Comparison of ENCODE assay signal across 8 cellular contexts in the genomic region with DNA sequence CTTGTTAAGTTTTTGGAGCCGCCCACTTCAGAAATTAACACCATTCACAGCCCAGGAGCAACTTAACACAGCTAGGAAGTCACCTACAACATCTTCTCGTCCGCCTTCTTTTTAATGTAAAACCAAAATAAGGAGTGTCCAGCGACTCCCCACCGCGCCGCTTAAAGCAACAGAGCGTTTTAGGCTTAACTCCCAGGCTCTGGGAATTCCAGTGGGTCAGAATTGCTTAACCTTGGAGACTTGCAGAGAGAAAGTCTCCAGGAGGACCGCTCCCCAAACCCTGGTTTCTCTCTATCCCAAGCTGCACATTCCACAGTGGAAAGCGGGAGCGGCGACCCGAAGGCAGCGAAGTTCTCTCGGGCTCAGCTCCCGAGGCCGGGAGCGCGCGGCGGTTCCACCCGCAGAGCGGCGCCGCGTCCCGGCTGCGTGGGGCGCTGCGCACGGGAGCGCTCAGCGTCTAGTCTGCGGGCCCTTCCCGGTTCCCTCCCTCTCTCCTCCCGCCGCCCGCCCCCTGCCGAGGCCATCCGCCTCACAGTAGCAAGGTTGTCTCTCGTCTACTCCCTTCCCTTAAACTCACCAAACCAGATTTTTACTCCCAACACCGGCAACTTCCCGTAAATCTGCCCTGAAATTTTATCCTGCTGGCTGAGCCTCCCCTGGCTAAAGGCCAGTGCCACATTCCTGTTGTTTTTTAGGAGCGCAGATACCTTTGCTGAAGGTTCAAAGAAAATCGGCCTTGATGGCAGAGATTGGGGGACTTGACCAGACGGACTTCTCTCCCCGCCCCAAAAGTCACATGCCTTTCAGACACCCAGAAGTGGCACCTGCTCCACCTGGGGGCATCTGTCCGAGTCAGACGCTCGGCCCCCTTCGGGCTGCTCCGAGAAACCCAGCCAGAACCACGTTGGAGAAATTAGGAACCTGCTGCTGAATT. TPM values are rescaled to one million over a fixed set of nuclear protein-coding genes. Genes with fewer than 3 reads are reported as not detected.
A peak's percentile ranks its signal among the peaks of the same experiment; 100 is the strongest.
DNase-seq lines count a peak whose midpoint lies in the region; ATAC-seq, FAIRE-seq and TF ChIP-seq lines count a peak whose summit lies in the region.

Gene RBM47 (minus strand): TSS at position 464 of the 934 bp plus-strand sequence. CDS start 190,971 bp downstream, outside the sequence.

- H3K36me3 ChIP-seq in ACC112 (ENCODE audit: insufficient read depth, low read length): no peaks in the 10 kb centered on the region
- H3K36me3 ChIP-seq in neural progenitor cell: no peaks in the 10 kb centered on the region
- H3K36me3 ChIP-seq in vagina: no peaks in the 10 kb centered on the region

- H3K4me3 ChIP-seq in ACC112 (ENCODE audit: low read depth, low read length): peak within 1 kb of the TSS; percentile 77
- H3K4me3 ChIP-seq in neural progenitor cell: peak within 1 kb of the TSS; percentile 58
- H3K4me3 ChIP-seq in vagina: peak within 1 kb of the TSS; percentile 52 to 62

- intact Hi-C loops in vagina (cut with DNase I): no loop called here

- H3K4me3 Mint-ChIP-seq in activated T-cell treated with anti-CD3 and anti-CD28 coated beads, Interleukin-2, amount 50 U/mL, for 72 hours: peak within 1 kb of the TSS; percentile 74 to 98
- H3K4me3 Mint-ChIP-seq in neural progenitor cell: peak within 1 kb of the TSS; percentile 91

- peak in 1 of 2 donors; percentile 7 for TF ChIP-seq POLR2A in vagina (IDR thresholded peaks at IDR 0.05)

- peak within 1 kb of the TSS; percentile 97 for H3K4me2 ChIP-seq in neural progenitor cell

- H3F3A ChIP-seq in neural progenitor cell (ENCODE audit: low read depth): peaks cover 39% of the 10 kb centered on the region

- H2AFZ ChIP-seq in ACC112 (ENCODE audit: low read length, unreplicated experiment): peak within 1 kb of the TSS; percentile 57
- peak within 1 kb of the TSS; percentile 81 for H2AFZ ChIP-seq in neural progenitor cell (replicated peaks)

- no peak within 1 kb of the TSS for H3K9ac ChIP-seq in neural progenitor cell

- peak within 1 kb of the TSS; percentile 92 for H3K27ac Mint-ChIP-seq in activated T-cell treated with anti-CD3 and anti-CD28 coated beads, Interleukin-2, amount 50 U/mL, for 72 hours
- peak within 1 kb of the TSS; percentile 74 for H3K27ac Mint-ChIP-seq in neural progenitor cell

- H3K36me3 Mint-ChIP-seq in activated T-cell treated with anti-CD3 and anti-CD28 coated beads, Interleukin-2, amount 50 U/mL, for 72 hours (ENCODE audit: insufficient read depth in 2 of 2): peaks cover 3 to 7% of the 10 kb centered on the region in 2 donors
- H3K36me3 Mint-ChIP-seq in neural progenitor cell: no peaks in the 10 kb centered on the region

- peaks cover 32% of the 10 kb centered on the region for H3K27me3 Mint-ChIP-seq in activated T-cell treated with anti-CD3 and anti-CD28 coated beads, Interleukin-2, amount 50 U/mL, for 72 hours (ENCODE audit: low read depth)
- peaks cover 28% of the 10 kb centered on the region for H3K27me3 Mint-ChIP-seq in neural progenitor cell (ENCODE audit: insufficient read depth, low read depth)

- DNase-seq in NCI-H2227 treated with DMSO at 0.1 percent for 48 hours (lab: John Stamatoyannopoulos, UW) (peak; percentile 24), frontal cortex (ENCODE audit: low spot score in 2 of 2) (peak; percentile 37 to 44), neural progenitor cell (ENCODE audit: low spot score) (peak; percentile 78), vagina (ENCODE audit: extremely low spot score in 2 of 2) (no peak)
- DNase-seq in activated T-cell treated with anti-CD3 and anti-CD28 coated beads, Interleukin-2, amount 50 U/mL, for 72 hours: peak; percentile 36 to 46

- peak; percentile 42 for ATAC-seq in GM18502 (IDR thresholded peaks at IDR 0.05; ENCODE audit: poor library complexity, unreplicated experiment)
- peak; percentile 38 for ATAC-seq in HG02884 (IDR thresholded peaks at IDR 0.05; ENCODE audit: unreplicated experiment)
- ATAC-seq in activated T-cell treated with anti-CD3 and anti-CD28 coated beads, Interleukin-2, amount 50 U/mL, for 72 hours (replicated peaks in 1 of 2): peak; percentile 74 to 79

- peaks cover 50% of the 10 kb centered on the region for H3K4me1 Mint-ChIP-seq in activated T-cell treated with anti-CD3 and anti-CD28 coated beads, Interleukin-2, amount 50 U/mL, for 72 hours (ENCODE audit: low read depth)
- peaks cover 39% of the 10 kb centered on the region for H3K4me1 Mint-ChIP-seq in neural progenitor cell

- no peak for FAIRE-seq in frontal cortex (lab: Jason Lieb, UNC)

- H3K27ac ChIP-seq in ACC112 (ENCODE audit: low read depth, low read length) (no peak within 1 kb of the TSS), neural progenitor cell (no peak within 1 kb of the TSS), vagina (peak within 1 kb of the TSS; percentile 82)

- H3K9me3 Mint-ChIP-seq in activated T-cell treated with anti-CD3 and anti-CD28 coated beads, Interleukin-2, amount 50 U/mL, for 72 hours: no peaks in the 10 kb centered on the region
- H3K9me3 Mint-ChIP-seq in neural progenitor cell: no peaks in the 10 kb centered on the region

- H3K4me1 ChIP-seq in ACC112 (ENCODE audit: control insufficient read depth, insufficient read depth, low read length, unreplicated experiment) (peaks cover 13% of the 10 kb centered on the region), neural progenitor cell (peaks cover 43% of the 10 kb centered on the region), vagina (no peaks in the 10 kb centered on the region)

- H3K27me3 ChIP-seq in ACC112 (ENCODE audit: insufficient read depth, low read length) (no peaks in the 10 kb centered on the region), neural progenitor cell (peaks cover 54% of the 10 kb centered on the region), vagina (no peaks in the 10 kb centered on the region)

- no peaks in the 10 kb centered on the region for H3K9me3 ChIP-seq in neural progenitor cell (ENCODE audit: low read depth)
- no peaks in the 10 kb centered on the region for H3K9me3 ChIP-seq in vagina

- peak; percentile 11 for TF ChIP-seq CTCF in neural progenitor cell (IDR thresholded peaks at IDR 0.05)
- no peak for TF ChIP-seq CTCF in vagina (IDR thresholded peaks at IDR 0.05)

- H3K79me2 ChIP-seq in ACC112 (ENCODE audit: control insufficient read depth, insufficient read depth, low read length, unreplicated experiment) (no peaks in the 10 kb centered on the region), neural progenitor cell (ENCODE audit: low read depth) (peaks cover 8% of the 10 kb centered on the region)

- H4K20me1 ChIP-seq in neural progenitor cell (ENCODE audit: low read depth): no peaks in the 10 kb centered on the region

RNA-seq across cellular contexts. Expression of gene RBM47, which starts in this region (rescaled TPM):
- 10 to 100 TPM; 10.9 to 12.0 TPM for total RNA-seq in activated T-cell treated with anti-CD3 and anti-CD28 coated beads, Interleukin-2, amount 50 U/mL, for 72 hours
- total RNA-seq in frontal cortex (0.82 TPM), neural progenitor cell (ENCODE audit: low replicate concordance) (2.9 and 6.1 TPM in 2 replicates), vagina (61.1 TPM)

Comparison
In these comparisons a context has a peak if more than half of its experiments do, and no peak if none do; other contexts are left out.
1. Peak in DNase-seq in frontal cortex; RNA of the gene not detected or under 1 TPM.
2. DNase-seq: peak in NCI-H2227 treated with DMSO at 0.1 percent for 48 hours (single experiment), activated T-cell treated with anti-CD3 and anti-CD28 coated beads, Interleukin-2, amount 50 U/mL, for 72 hours (2 of 2) and neural progenitor cell (single experiment); none in vagina (0 of 2).
3. Peak in every context shown above with its lines, with median percentiles within 50 percentile points of each other: H3K4me3 ChIP-seq and ATAC-seq.